In the genomic region with DNA sequence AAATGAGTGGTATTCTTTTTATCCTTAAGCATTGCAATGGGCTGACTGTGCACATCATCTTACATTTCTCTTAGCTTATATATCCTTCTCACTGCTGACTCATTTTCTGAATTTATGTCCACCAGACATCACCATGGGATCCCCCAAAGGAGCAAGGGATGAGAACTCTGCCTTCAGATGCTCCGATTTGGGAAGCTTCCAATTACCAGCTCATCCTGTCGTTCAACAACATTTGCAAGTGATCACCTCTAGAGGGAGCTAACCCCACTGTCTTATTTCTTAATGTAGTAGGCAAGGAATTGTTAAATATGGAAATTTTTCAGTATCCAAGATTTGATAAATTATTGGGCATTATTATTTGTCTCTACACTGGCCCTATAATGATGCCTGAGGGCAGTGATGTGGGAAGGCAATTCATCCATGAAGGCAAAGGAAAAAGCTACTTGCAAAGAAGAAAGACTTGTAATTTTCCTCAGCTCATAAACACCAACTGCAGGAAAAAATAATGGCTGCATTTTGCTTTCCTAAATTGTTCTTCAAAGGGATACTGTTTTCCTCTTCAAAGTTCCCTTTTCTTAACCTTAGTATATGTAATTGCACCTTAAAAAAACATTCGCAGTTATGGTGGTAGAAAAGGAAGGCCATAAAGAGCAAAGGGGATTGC, we compare ENCODE assay signal across 1 cellular context.
TF ChIP-seq lines count a peak whose summit lies in the region.

No MANE protein-coding gene starts in this region.

TF ChIP-seq in GM23338, 12 proteins besides CTCF, POLR2A, EP300 and RAD21 (continued from another document):
- TF ChIP-seq, protein P1, sequence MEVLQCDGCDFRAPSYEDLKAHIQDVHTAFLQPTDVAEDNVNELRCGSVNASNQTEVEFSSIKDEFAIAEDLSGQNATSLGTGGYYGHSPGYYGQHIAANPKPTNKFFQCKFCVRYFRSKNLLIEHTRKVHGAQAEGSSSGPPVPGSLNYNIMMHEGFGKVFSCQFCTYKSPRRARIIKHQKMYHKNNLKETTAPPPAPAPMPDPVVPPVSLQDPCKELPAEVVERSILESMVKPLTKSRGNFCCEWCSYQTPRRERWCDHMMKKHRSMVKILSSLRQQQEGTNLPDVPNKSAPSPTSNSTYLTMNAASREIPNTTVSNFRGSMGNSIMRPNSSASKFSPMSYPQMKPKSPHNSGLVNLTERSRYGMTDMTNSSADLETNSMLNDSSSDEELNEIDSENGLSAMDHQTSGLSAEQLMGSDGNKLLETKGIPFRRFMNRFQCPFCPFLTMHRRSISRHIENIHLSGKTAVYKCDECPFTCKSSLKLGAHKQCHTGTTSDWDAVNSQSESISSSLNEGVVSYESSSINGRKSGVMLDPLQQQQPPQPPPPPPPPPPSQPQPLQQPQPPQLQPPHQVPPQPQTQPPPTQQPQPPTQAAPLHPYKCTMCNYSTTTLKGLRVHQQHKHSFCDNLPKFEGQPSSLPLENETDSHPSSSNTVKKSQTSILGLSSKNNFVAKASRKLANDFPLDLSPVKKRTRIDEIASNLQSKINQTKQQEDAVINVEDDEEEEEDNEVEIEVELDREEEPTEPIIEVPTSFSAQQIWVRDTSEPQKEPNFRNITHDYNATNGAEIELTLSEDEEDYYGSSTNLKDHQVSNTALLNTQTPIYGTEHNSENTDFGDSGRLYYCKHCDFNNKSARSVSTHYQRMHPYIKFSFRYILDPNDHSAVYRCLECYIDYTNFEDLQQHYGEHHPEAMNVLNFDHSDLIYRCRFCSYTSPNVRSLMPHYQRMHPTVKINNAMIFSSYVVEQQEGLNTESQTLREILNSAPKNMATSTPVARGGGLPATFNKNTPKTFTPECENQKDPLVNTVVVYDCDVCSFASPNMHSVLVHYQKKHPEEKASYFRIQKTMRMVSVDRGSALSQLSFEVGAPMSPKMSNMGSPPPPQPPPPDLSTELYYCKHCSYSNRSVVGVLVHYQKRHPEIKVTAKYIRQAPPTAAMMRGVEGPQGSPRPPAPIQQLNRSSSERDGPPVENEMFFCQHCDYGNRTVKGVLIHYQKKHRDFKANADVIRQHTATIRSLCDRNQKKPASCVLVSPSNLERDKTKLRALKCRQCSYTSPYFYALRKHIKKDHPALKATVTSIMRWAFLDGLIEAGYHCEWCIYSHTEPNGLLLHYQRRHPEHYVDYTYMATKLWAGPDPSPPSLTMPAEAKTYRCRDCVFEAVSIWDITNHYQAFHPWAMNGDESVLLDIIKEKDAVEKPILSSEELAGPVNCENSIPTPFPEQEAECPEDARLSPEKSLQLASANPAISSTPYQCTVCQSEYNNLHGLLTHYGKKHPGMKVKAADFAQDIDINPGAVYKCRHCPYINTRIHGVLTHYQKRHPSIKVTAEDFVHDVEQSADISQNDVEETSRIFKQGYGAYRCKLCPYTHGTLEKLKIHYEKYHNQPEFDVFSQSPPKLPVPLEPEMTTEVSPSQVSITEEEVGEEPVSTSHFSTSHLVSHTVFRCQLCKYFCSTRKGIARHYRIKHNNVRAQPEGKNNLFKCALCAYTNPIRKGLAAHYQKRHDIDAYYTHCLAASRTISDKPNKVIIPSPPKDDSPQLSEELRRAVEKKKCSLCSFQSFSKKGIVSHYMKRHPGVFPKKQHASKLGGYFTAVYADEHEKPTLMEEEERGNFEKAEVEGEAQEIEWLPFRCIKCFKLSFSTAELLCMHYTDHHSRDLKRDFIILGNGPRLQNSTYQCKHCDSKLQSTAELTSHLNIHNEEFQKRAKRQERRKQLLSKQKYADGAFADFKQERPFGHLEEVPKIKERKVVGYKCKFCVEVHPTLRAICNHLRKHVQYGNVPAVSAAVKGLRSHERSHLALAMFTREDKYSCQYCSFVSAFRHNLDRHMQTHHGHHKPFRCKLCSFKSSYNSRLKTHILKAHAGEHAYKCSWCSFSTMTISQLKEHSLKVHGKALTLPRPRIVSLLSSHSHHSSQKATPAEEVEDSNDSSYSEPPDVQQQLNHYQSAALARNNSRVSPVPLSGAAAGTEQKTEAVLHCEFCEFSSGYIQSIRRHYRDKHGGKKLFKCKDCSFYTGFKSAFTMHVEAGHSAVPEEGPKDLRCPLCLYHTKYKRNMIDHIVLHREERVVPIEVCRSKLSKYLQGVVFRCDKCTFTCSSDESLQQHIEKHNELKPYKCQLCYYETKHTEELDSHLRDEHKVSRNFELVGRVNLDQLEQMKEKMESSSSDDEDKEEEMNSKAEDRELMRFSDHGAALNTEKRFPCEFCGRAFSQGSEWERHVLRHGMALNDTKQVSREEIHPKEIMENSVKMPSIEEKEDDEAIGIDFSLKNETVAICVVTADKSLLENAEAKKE (CRISPR knock-in tag; IDR thresholded peaks at IDR 0.05), result no peak
- TF ChIP-seq, protein P2, sequence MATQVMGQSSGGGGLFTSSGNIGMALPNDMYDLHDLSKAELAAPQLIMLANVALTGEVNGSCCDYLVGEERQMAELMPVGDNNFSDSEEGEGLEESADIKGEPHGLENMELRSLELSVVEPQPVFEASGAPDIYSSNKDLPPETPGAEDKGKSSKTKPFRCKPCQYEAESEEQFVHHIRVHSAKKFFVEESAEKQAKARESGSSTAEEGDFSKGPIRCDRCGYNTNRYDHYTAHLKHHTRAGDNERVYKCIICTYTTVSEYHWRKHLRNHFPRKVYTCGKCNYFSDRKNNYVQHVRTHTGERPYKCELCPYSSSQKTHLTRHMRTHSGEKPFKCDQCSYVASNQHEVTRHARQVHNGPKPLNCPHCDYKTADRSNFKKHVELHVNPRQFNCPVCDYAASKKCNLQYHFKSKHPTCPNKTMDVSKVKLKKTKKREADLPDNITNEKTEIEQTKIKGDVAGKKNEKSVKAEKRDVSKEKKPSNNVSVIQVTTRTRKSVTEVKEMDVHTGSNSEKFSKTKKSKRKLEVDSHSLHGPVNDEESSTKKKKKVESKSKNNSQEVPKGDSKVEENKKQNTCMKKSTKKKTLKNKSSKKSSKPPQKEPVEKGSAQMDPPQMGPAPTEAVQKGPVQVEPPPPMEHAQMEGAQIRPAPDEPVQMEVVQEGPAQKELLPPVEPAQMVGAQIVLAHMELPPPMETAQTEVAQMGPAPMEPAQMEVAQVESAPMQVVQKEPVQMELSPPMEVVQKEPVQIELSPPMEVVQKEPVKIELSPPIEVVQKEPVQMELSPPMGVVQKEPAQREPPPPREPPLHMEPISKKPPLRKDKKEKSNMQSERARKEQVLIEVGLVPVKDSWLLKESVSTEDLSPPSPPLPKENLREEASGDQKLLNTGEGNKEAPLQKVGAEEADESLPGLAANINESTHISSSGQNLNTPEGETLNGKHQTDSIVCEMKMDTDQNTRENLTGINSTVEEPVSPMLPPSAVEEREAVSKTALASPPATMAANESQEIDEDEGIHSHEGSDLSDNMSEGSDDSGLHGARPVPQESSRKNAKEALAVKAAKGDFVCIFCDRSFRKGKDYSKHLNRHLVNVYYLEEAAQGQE (IDR thresholded peaks at IDR 0.05; ENCODE audit: unreplicated experiment), result no peak
- no peak for TF ChIP-seq EZH2phosphoT487 (IDR thresholded peaks at IDR 0.05; ENCODE audit: unreplicated experiment)
